ENCODE assay signal across 8 cellular contexts in the genomic region with DNA sequence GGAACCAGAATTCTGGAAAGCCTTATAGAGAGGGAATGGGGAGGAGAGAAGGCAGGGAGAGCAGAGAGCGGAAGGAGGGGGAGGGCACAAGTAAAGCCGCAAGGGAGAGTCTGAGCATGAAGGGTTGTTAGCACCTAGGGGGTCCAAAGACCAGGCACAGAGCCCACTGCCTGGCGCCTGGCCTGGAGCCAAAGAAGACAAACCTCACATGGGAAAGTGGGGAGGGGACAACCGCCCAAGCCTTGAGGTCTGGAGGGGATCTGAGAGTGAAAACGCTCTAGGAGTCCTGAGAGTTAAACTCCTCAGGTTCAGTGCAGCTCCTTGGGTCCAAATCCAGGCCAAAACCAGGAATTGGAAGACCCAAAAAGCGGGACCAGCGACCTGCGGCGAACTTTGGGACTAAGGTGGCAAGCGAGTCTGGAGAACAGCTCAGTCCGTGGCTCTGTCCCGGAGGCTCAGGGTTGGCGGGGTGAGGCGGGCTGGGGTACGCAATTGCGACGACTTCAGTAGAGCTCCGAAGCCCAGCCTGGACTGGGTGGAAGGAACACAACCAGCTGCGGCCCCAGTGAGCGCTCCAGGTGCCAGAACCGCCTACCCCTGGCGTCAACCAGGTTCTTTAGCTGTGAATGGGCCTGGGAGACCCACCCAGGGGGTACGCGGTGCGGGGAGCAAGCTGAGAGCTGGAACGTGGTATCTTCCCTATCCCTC. TPM values are rescaled to one million over a fixed set of nuclear protein-coding genes. Genes with fewer than 3 reads are reported as not detected.
A peak's percentile ranks its signal among the peaks of the same experiment; 100 is the strongest.
DNase-seq lines count a peak whose midpoint lies in the region; ATAC-seq and TF ChIP-seq lines count a peak whose summit lies in the region.

No MANE protein-coding gene starts in this region.

- WGBS in transverse colon (ENCODE audit: low coverage in 1 of 2), 2 donors, result 56% methylated on average over 13 to 22 of the region's 26 CpGs

- H3K27ac ChIP-seq in ascending aorta, result peak overlapping the region; percentile 69 to 86
- H3K27ac ChIP-seq in left lung, result peak overlapping the region; percentile 36 to 54
- peak overlapping the region; percentile 80 to 98 (median 90) for H3K27ac ChIP-seq in transverse colon

- intact Hi-C loops in ascending aorta (cut with DNase I), result loop anchor here (1.0 to 5.0 kb wide), 5 partner anchors 18 to 1094 kb away; a partner anchor contains a TSS
- intact Hi-C loops in left lung (cut with DNase I), result no loop called here
- intact Hi-C loops in transverse colon (cut with DNase I; ENCODE audit: low total_unique reads), result loop anchor here (1.0 to 10.0 kb wide), 2 partner anchors 18 to 218 kb away; a partner anchor contains a TSS

- H3K36me3 ChIP-seq in ascending aorta, result no peaks in the 10 kb centered on the region
- H3K36me3 ChIP-seq in left lung, result peaks cover 0 to 8% of the 10 kb centered on the region in 2 donors
- H3K36me3 ChIP-seq in transverse colon, result no peaks in the 10 kb centered on the region

- H3K27ac Mint-ChIP-seq in activated T-cell treated with anti-CD3 and anti-CD28 coated beads, Interleukin-2, amount 50 U/mL, for 72 hours, result no peak overlapping the region

- peaks cover 34% of the 10 kb centered on the region for H3K4me1 Mint-ChIP-seq in activated T-cell treated with anti-CD3 and anti-CD28 coated beads, Interleukin-2, amount 50 U/mL, for 72 hours (ENCODE audit: low read depth)

- peaks cover 6% of the 10 kb centered on the region for H3K27me3 Mint-ChIP-seq in activated T-cell treated with anti-CD3 and anti-CD28 coated beads, Interleukin-2, amount 50 U/mL, for 72 hours (ENCODE audit: low read depth)

- no peaks in the 10 kb centered on the region for H3K27me3 ChIP-seq in ascending aorta
- no peaks in the 10 kb centered on the region for H3K27me3 ChIP-seq in left lung
- H3K27me3 ChIP-seq in transverse colon, result no peaks in the 10 kb centered on the region

- ATAC-seq in activated T-cell treated with anti-CD3 and anti-CD28 coated beads, Interleukin-2, amount 50 U/mL, for 72 hours (replicated peaks in 1 of 2), result no peak
- no peak for ATAC-seq in left lung
- no peak for ATAC-seq in GM21423 (IDR thresholded peaks at IDR 0.05; ENCODE audit: unreplicated experiment)

- H3K4me1 ChIP-seq in ascending aorta, result peaks cover 26% of the 10 kb centered on the region in 2 donors
- peaks cover 15 to 51% of the 10 kb centered on the region in 2 donors for H3K4me1 ChIP-seq in left lung
- peaks cover 0 to 36% (median 18%) of the 10 kb centered on the region in 4 donors for H3K4me1 ChIP-seq in transverse colon

- H3K4me3 Mint-ChIP-seq in activated T-cell treated with anti-CD3 and anti-CD28 coated beads, Interleukin-2, amount 50 U/mL, for 72 hours, result peak overlapping the region; percentile 76 to 79

- peak overlapping the region; percentile 74 to 82 for H3K4me3 ChIP-seq in ascending aorta
- peak overlapping the region; percentile 21 to 86 for H3K4me3 ChIP-seq in left lung
- H3K4me3 ChIP-seq in transverse colon, result peak overlapping the region in 3 of 4 donors; percentile 73 to 91 (median 83)

- no peak for TF ChIP-seq CTCF in ascending aorta (IDR thresholded peaks at IDR 0.05)
- no peak for TF ChIP-seq CTCF in left lung (IDR thresholded peaks at IDR 0.05)
- no peak for TF ChIP-seq CTCF in transverse colon (IDR thresholded peaks at IDR 0.05)

- in situ Hi-C loops in transverse colon (cut with MboI; ENCODE audit: low pct_ligation_motif_present in 1 of 4, low pct_unique_long_range_greater_than_20kb in 1 of 4, low sequenced_read_pairs in 3 of 4), result loop anchor here in 1 of 4 donors (25.0 kb wide), 1 partner anchor 90 kb away; a partner anchor contains a TSS

- no peaks in the 10 kb centered on the region for H3K9me3 Mint-ChIP-seq in activated T-cell treated with anti-CD3 and anti-CD28 coated beads, Interleukin-2, amount 50 U/mL, for 72 hours

- no peak for DNase-seq in activated T-cell treated with anti-CD3 and anti-CD28 coated beads, Interleukin-2, amount 50 U/mL, for 72 hours
- no peak for DNase-seq in activated T-cell treated with anti-CD3 and anti-CD28 coated beads, Interleukin-2, amount 50 U/mL, for 1 hour
- DNase-seq in ascending aorta (ENCODE audit: low spot score in 2 of 2), result no peak
- no peak for DNase-seq in left lung
- peak; percentile 16 for DNase-seq in transverse colon
- DNase-seq in NOMO-1 treated with dmso at 0.1 percent for 144 hours (lab: John Stamatoyannopoulos, UW; ENCODE audit: unreplicated experiment), result no peak
- no peak for DNase-seq in C1 segment of cervical spinal cord (lab: John Stamatoyannopoulos, UW)

- H3K36me3 Mint-ChIP-seq in activated T-cell treated with anti-CD3 and anti-CD28 coated beads, Interleukin-2, amount 50 U/mL, for 72 hours (ENCODE audit: insufficient read depth in 2 of 2), result no peaks in the 10 kb centered on the region

- TF ChIP-seq EP300 in transverse colon (IDR thresholded peaks at IDR 0.05; ENCODE audit: low read depth), result no peak

- no peaks in the 10 kb centered on the region for H3K9me3 ChIP-seq in ascending aorta
- no peaks in the 10 kb centered on the region for H3K9me3 ChIP-seq in left lung
- no peaks in the 10 kb centered on the region for H3K9me3 ChIP-seq in transverse colon

- no peak for TF ChIP-seq POLR2A in transverse colon (IDR thresholded peaks at IDR 0.05)

RNA-seq across cellular contexts. Expression of a gene that starts 0.8 kb away (rescaled TPM):
- 10 to 100 TPM in 1 of 2 donors, 1 to 10 TPM in 1; 7.1 to 10.2 TPM for total RNA-seq in activated T-cell treated with anti-CD3 and anti-CD28 coated beads, Interleukin-2, amount 50 U/mL, for 72 hours
- total RNA-seq in ascending aorta (69.8 TPM), left lung (10 to 100 TPM; 27.1 to 37.1 TPM), transverse colon (10 to 100 TPM; 14.5 to 62.1 (median 19.4) TPM)

RNA-seq across cellular contexts. Expression of a gene that starts 14.9 kb away (rescaled TPM):
- 10 to 100 TPM; 90.4 to 91.8 TPM for total RNA-seq in activated T-cell treated with anti-CD3 and anti-CD28 coated beads, Interleukin-2, amount 50 U/mL, for 72 hours
- total RNA-seq in ascending aorta, result 6.9 TPM
- total RNA-seq in left lung, result 10 to 100 TPM; 30.8 to 86.4 TPM
- 100 to 1,000 TPM in 1 of 4 donors, 10 to 100 TPM in 2, 1 to 10 TPM in 1; 5.5 to 143 (median 12.0) TPM for total RNA-seq in transverse colon

RNA-seq across cellular contexts. Expression of a gene that starts 18.1 kb away (rescaled TPM):
- total RNA-seq in activated T-cell treated with anti-CD3 and anti-CD28 coated beads, Interleukin-2, amount 50 U/mL, for 72 hours, result 1 to 10 TPM; 1.0 to 1.6 TPM
- total RNA-seq in ascending aorta (55.8 TPM), left lung (10 to 100 TPM; 31.7 to 65.4 TPM), transverse colon (10 to 100 TPM; 22.0 to 49.4 (median 36.9) TPM)

RNA-seq across cellular contexts. Expression of a gene that starts 28.1 kb away (rescaled TPM):
- total RNA-seq in activated T-cell treated with anti-CD3 and anti-CD28 coated beads, Interleukin-2, amount 50 U/mL, for 72 hours, result not detected
- total RNA-seq in ascending aorta (not detected), left lung (not detected), transverse colon (1,000 to 10,000 TPM; 2,387 to 4,992 (median 3,189) TPM)

RNA-seq across cellular contexts. Expression of a gene that starts 35.3 kb away (rescaled TPM):
- total RNA-seq in activated T-cell treated with anti-CD3 and anti-CD28 coated beads, Interleukin-2, amount 50 U/mL, for 72 hours, result under 1 TPM; 0.19 to 0.34 TPM
- total RNA-seq in ascending aorta (0.32 TPM), left lung (1 to 10 TPM in 1 of 2 donors, under 1 TPM in 1; 0.65 to 2.5 TPM), transverse colon (10 to 100 TPM in 2 of 4 donors, 1 to 10 TPM in 2; 8.6 to 12.9 (median 10.9) TPM)

Comparison
In these comparisons a context has a peak if more than half of its experiments do, and no peak if none do; other contexts are left out.
1. RNA of a gene that starts 18.1 kb away (total RNA-seq): 31.7 to 65.4 TPM in left lung, 55.8 TPM in ascending aorta (single experiment) and 22.0 to 49.4 TPM in transverse colon; 1.0 to 1.6 TPM in activated T-cell treated with anti-CD3 and anti-CD28 coated beads, Interleukin-2, amount 50 U/mL, for 72 hours; every median in the first group is over 4 times any median in the second.
2. intact Hi-C loops: an anchor here in ascending aorta (1.0 to 5.0 kb wide) and transverse colon (1.0 to 10.0 kb wide); none called in left lung.
3. Peak in every context shown above with its lines, with median percentiles within 50 percentile points of each other: H3K27ac ChIP-seq and H3K4me3 ChIP-seq.